ENCODE assay signal across 12 cellular contexts in genomic region chr19:3554254-3555083, GRCh38. TPM values are rescaled to one million over a fixed set of nuclear protein-coding genes. Genes with fewer than 3 reads are reported as not detected.
DNase-seq lines count a peak whose midpoint lies in the region; ATAC-seq, FAIRE-seq and TF ChIP-seq lines count a peak whose summit lies in the region.
"Had no signal": no experiment of that assay in that cellular context is flagged by ENCODE, and none has a peak within 500 bp of the region (broad histone marks: within the 10 kb centered on the region; RNA-seq: fewer than 3 reads in every experiment).

No MANE protein-coding gene starts in this region.

- no peak overlapping the region; the same call in 1 of the 2 replicates for H3K27ac ChIP-seq in HEK293 (ENCODE audit: extremely low read depth, low read depth, low read length)
- H3K27ac ChIP-seq in skin epidermis = peak overlapping the region in 19 of 21 experiments; percentile 25 to 90 (median 67)
- H3K27ac ChIP-seq: vagina had no signal

- FAIRE-seq in RCC 7860 (lab: Jason Lieb, UNC) = no peak

- ATAC-seq in T-cell (replicated peaks in 1 of 4) = peak; percentile 10 to 58 (median 30)
- no peak for ATAC-seq in omental fat pad (ENCODE audit: low FRiP score)

- H3K36me3 ChIP-seq in HEK293 (ENCODE audit: control insufficient read depth in 2 of 2, insufficient read depth in 1 of 2, low read length in 2 of 2) = peaks cover 0 to 7% of the 10 kb centered on the region in 2 experiments; a peak in 2 of 3 replicates
- H3K36me3 ChIP-seq: vagina had no signal

- CTCF ChIA-PET in HEK293 (lab: Yijun Ruan, JAX) = interaction anchor here (1.0 to 2.7 kb wide), 5 partner anchors 9 to 248 kb away, joined by 3 to 21 read pairs (median 3); no protein-coding TSS in a partner anchor
- CTCF ChIA-PET in T-cell (lab: Charles Lee) = interaction anchor here (0.5 to 1.2 kb wide), 5 partner anchors 31 to 1278 kb away, joined by 3 read pairs; partner anchors contain the start of gene GIPC3 (in 1 of the 2)

- H3K27me3 Mint-ChIP-seq in T-cell = no peaks in the 10 kb centered on the region

- no peaks in the 10 kb centered on the region for H3K36me3 Mint-ChIP-seq in T-cell

- no peaks in the 10 kb centered on the region for H3K9me3 ChIP-seq in HEK293 (ENCODE audit: control insufficient read depth, insufficient read depth, low read depth, low read length)
- H3K9me3 ChIP-seq: vagina had no signal

- peak overlapping the region; percentile 89 to 99 (median 98) for H3K4me3 Mint-ChIP-seq in T-cell

- TF ChIP-seq CTCF in HEK293 (tag by site-specific recombination; IDR thresholded peaks at IDR 0.05) = no peak
- no peak for TF ChIP-seq CTCF in omental fat pad (IDR thresholded peaks at IDR 0.05)

- DNase-seq in T-cell = peak; percentile 31 to 73 (median 50)
- DNase-seq in dermis blood vessel endothelial cell = peak; percentile 61
- DNase-seq in RCC 7860 (ENCODE audit: low spot score) = no peak
- DNase-seq in stimulated activated CD8-positive, alpha-beta memory T cell treated with anti-CD3 and anti-CD28 coated beads, Interleukin-4, amount 100 ng/mL, for 48 hours = no peak
- DNase-seq in omental fat pad (ENCODE audit: low spot score) = no peak
- DNase-seq in DMS79 treated with DMSO at 0.1 percent for 48 hours (lab: John Stamatoyannopoulos, UW) = no peak
- DNase-seq: foreskin melanocyte, NCI-H2081 treated with DMSO at 0.1 percent for 48 hours, retina had no signal

- POLR2A ChIA-PET in HEK293 (lab: Yijun Ruan, JAX) (interaction anchor here (0.6 kb wide), 1 partner anchor 134 kb away, joined by 3 read pairs; no protein-coding TSS in a partner anchor), T-cell (lab: Charles Lee) (interaction anchor here in 1 of 2 donors (0.5 kb wide), 1 partner anchor 1437 kb away, joined by 3 read pairs; no protein-coding TSS in a partner anchor)

- peaks cover 45 to 50% (median 50%) of the 10 kb centered on the region in 3 donors for H3K4me1 Mint-ChIP-seq in T-cell

- H3K9me3 Mint-ChIP-seq in T-cell = no peaks in the 10 kb centered on the region

- H3K4me1 ChIP-seq in HEK293 (ENCODE audit: control insufficient read depth, insufficient read depth, low read length) = 0 out of 2 replicates have a peak, but pooled peaks cover 2% of the 10 kb centered on the region

- H3K4me3 ChIP-seq in HEK293 (ENCODE audit: low read depth, low read length) = no peak overlapping the region
- H3K4me3 ChIP-seq in skin epidermis = no peak overlapping the region

- peak overlapping the region; percentile 97 to 98 for H3K27ac Mint-ChIP-seq in T-cell

TF ChIP-seq in HEK293, 187 proteins besides CTCF, POLR2A, EP300 and RAD21:
- TF ChIP-seq OSR2 (tag by site-specific recombination; IDR thresholded peaks at IDR 0.05) (peak; percentile 34; the same call in 1 of the 2 replicates), ZNF670 (tag by site-specific recombination; IDR thresholded peaks at IDR 0.05; ENCODE audit: low read depth) (no peak)

RNA-seq across cellular contexts. Expression of gene MFSD12, which starts 2.9 kb away (rescaled TPM):
- 100 to 1,000 TPM in 3 of 5 donors, 10 to 100 TPM in 2; 81.2 to 147 (median 141) TPM for total RNA-seq in T-cell
- total RNA-seq in dermis blood vessel endothelial cell = 90.3 and 121 TPM in 2 replicates
- total RNA-seq in omental fat pad = 100 to 1,000 TPM in 1 of 4 donors, 10 to 100 TPM in 3; 27.7 to 127 (median 53.3) TPM

RNA-seq across cellular contexts. Expression of gene TEKTIP1, which starts 15.5 kb away (rescaled TPM):
- 10 to 100 TPM in 3 of 5 donors, 1 to 10 TPM in 2; 7.7 to 12.4 (median 10.3) TPM for total RNA-seq in T-cell
- total RNA-seq in dermis blood vessel endothelial cell = not detected in 2 replicates
- 1 to 10 TPM in 1 of 4 donors, not detected in 3; 1.4 TPM for total RNA-seq in omental fat pad
- total RNA-seq: vagina had no signal

RNA-seq across cellular contexts. Expression of gene HMG20B, which starts 18.3 kb away (rescaled TPM):
- total RNA-seq in T-cell = 10 to 100 TPM; 38.0 to 81.6 (median 74.7) TPM
- total RNA-seq in dermis blood vessel endothelial cell = 75.0 and 94.7 TPM in 2 replicates
- total RNA-seq in omental fat pad = 10 to 100 TPM; 60.4 to 95.8 (median 66.5) TPM

RNA-seq across cellular contexts. Expression of gene GIPC3, which starts 30.8 kb away (rescaled TPM):
- 1 to 10 TPM; 1.5 to 4.3 (median 2.7) TPM for total RNA-seq in T-cell
- total RNA-seq in dermis blood vessel endothelial cell = 1.1 and 1.2 TPM in 2 replicates
- total RNA-seq in omental fat pad = 1 to 10 TPM in 2 of 4 donors, under 1 TPM in 2; 0.56 to 3.0 (median 1.0) TPM

RNA-seq across cellular contexts. Expression of gene FZR1, which starts 48.4 kb away (rescaled TPM):
- 10 to 100 TPM; 74.0 to 85.6 (median 77.8) TPM for total RNA-seq in T-cell
- total RNA-seq in dermis blood vessel endothelial cell = 36.1 and 66.7 TPM in 2 replicates
- 10 to 100 TPM; 10.0 to 33.1 (median 15.3) TPM for total RNA-seq in omental fat pad

Comparison
In these comparisons a context has a peak if more than half of its experiments do, and no peak if none do; other contexts are left out.
1. DNase-seq: peak in T-cell (34 of 34) and dermis blood vessel endothelial cell (single experiment); none in RCC 7860 (single experiment), stimulated activated CD8-positive, alpha-beta memory T cell treated with anti-CD3 and anti-CD28 coated beads, Interleukin-4, amount 100 ng/mL, for 48 hours (single experiment), omental fat pad (single experiment) and DMS79 treated with DMSO at 0.1 percent for 48 hours (single experiment).